ENCODE assay signal across 22 cellular contexts in genomic region chr21:42656872-42657271, GRCh38. TPM values are rescaled to one million over a fixed set of nuclear protein-coding genes. Genes with fewer than 3 reads are reported as not detected.
DNase-seq lines count a peak whose midpoint lies in the region; ATAC-seq, FAIRE-seq and TF ChIP-seq lines count a peak whose summit lies in the region.
"Had no signal": no experiment of that assay in that cellular context is flagged by ENCODE, and none has a peak within 500 bp of the region (broad histone marks: within the 10 kb centered on the region; RNA-seq: fewer than 3 reads in every experiment).

No MANE protein-coding gene starts in this region.

- peaks cover 15% of the 10 kb centered on the region; the same call in 1 of the 2 replicates for H3K79me2 ChIP-seq in OCI-LY7 (ENCODE audit: insufficient read depth, low read depth, low read length)

- WGBS in pancreas, 2 donors, result 75 to 80% methylated on average over 9 of the region's 9 CpGs

- peaks cover 88% of the 10 kb centered on the region for H4K20me1 ChIP-seq in BLaER1
- H4K20me1 ChIP-seq in OCI-LY7 (ENCODE audit: insufficient read depth, low read length), result no peaks in the 10 kb centered on the region

- H3K27me3 Mint-ChIP-seq in glutamatergic neuron (ENCODE audit: unreplicated experiment) (peaks cover 28% of the 10 kb centered on the region), nephron progenitor cell (ENCODE audit: low read depth, poor library complexity) (peaks cover 3% of the 10 kb centered on the region), natural killer cell (ENCODE audit: low read depth in 2 of 2) (peaks cover 25 to 38% of the 10 kb centered on the region in 2 donors)
- H3K27me3 Mint-ChIP-seq in stimulated activated naive CD8-positive, alpha-beta T cell treated with anti-CD3 and anti-CD28 coated beads, Interleukin-15, amount 100 ng/mL, for 72 hours, result no peaks in the 10 kb centered on the region

- H3K4me1 Mint-ChIP-seq in glutamatergic neuron (ENCODE audit: low read depth, unreplicated experiment), result peaks cover 44% of the 10 kb centered on the region
- peaks cover 49% of the 10 kb centered on the region for H3K4me1 Mint-ChIP-seq in nephron progenitor cell
- peaks cover 0 to 20% of the 10 kb centered on the region in 2 donors for H3K4me1 Mint-ChIP-seq in natural killer cell
- peaks cover 37% of the 10 kb centered on the region for H3K4me1 Mint-ChIP-seq in stimulated activated naive CD8-positive, alpha-beta T cell treated with anti-CD3 and anti-CD28 coated beads, Interleukin-15, amount 100 ng/mL, for 72 hours

- BruUV-seq in OCI-LY7 (replicated peaks; lab: Mats Ljungman, UMichigan), result no TSS peak

- H3K27ac Mint-ChIP-seq in glutamatergic neuron (ENCODE audit: unreplicated experiment), result peak overlapping the region; percentile 62
- H3K27ac Mint-ChIP-seq in nephron progenitor cell, result no peak overlapping the region
- H3K27ac Mint-ChIP-seq in natural killer cell, result no peak overlapping the region
- H3K27ac Mint-ChIP-seq in stimulated activated naive CD8-positive, alpha-beta T cell treated with anti-CD3 and anti-CD28 coated beads, Interleukin-15, amount 100 ng/mL, for 72 hours, result no peak overlapping the region
- H3K27ac Mint-ChIP-seq: B cell; CD8-positive, alpha-beta T cell; IgD-negative memory B cell had no signal

- ATAC-seq in pancreas (no peak), natural killer cell (no peak)
- ATAC-seq in stimulated activated naive CD8-positive, alpha-beta T cell treated with anti-CD3 and anti-CD28 coated beads, Interleukin-15, amount 100 ng/mL, for 72 hours, result no peak
- ATAC-seq: CD8-positive, alpha-beta T cell; HCT116 had no signal

- no peak overlapping the region for H2AFZ ChIP-seq in OCI-LY7 (ENCODE audit: low read length)

- POLR2A ChIA-PET in OCI-LY7 (lab: Charles Lee), result no interaction called here

- intact Hi-C loops in OCI-LY7 (cut with micrococcal nuclease; ENCODE audit: unreplicated experiment) (loop anchor here (5.0 to 10.0 kb wide), 5 partner anchors 65 to 998 kb away; partner anchors contain the start of genes HSF2BP, PKNOX1, RRP1B and WDR4), pancreas (cut with DNase I) (no loop called here), natural killer cell (cut with micrococcal nuclease) (no loop called here)

- no peaks in the 10 kb centered on the region for H3K9me2 ChIP-seq in OCI-LY7 (ENCODE audit: insufficient read depth, low read length)

- DNase-seq in OCI-LY7 (ENCODE audit: low spot score) (no peak), glutamatergic neuron (no peak), nephron progenitor cell (no peak), pancreas (no peak), natural killer cell (no peak)
- DNase-seq in stimulated activated naive CD8-positive, alpha-beta T cell treated with anti-CD3 and anti-CD28 coated beads, Interleukin-15, amount 100 ng/mL, for 72 hours, result no peak
- no peak for DNase-seq in activated naive CD4-positive, alpha-beta T cell treated with Interleukin-2 at 50 U/mL for 16 hours
- DNase-seq: CD8-positive, alpha-beta T cell; Kasumi-1; NCI-H1105; NCI-H1694; NCI-H226; NCI-H524 treated with DMSO at 0.1 percent for 48 hours; OCI-M1; RPMI8226 had no signal

- H3K9me3 ChIP-seq in BLaER1 (no peaks in the 10 kb centered on the region), OCI-LY7 (ENCODE audit: low read length) (no peaks in the 10 kb centered on the region), pancreas (no peaks in the 10 kb centered on the region)

- H3K27ac ChIP-seq in BLaER1, result no peak overlapping the region
- peak overlapping the region; percentile 91 for H3K27ac ChIP-seq in OCI-LY7 (ENCODE audit: low read depth, low read length, poor library complexity, severe bottlenecking)
- no peak overlapping the region for H3K27ac ChIP-seq in pancreas
- H3K27ac ChIP-seq: 22Rv1, HL-60 had no signal

- CTCF ChIA-PET in OCI-LY7 (lab: Charles Lee; ENCODE audit: unreplicated experiment), result no interaction called here

- peaks cover 88% of the 10 kb centered on the region for H3K4me1 ChIP-seq in BLaER1
- H3K4me1 ChIP-seq in OCI-LY7 (ENCODE audit: insufficient read depth, low read length, poor library complexity, severe bottlenecking), result peaks cover 83% of the 10 kb centered on the region
- H3K4me1 ChIP-seq in pancreas, result peaks cover 0 to 9% (median 3%) of the 10 kb centered on the region in 3 donors

- H3K9me3 Mint-ChIP-seq in glutamatergic neuron (ENCODE audit: unreplicated experiment), result peaks cover 28% of the 10 kb centered on the region
- H3K9me3 Mint-ChIP-seq in nephron progenitor cell, result no peaks in the 10 kb centered on the region
- H3K9me3 Mint-ChIP-seq in natural killer cell, result no peaks in the 10 kb centered on the region
- no peaks in the 10 kb centered on the region for H3K9me3 Mint-ChIP-seq in stimulated activated naive CD8-positive, alpha-beta T cell treated with anti-CD3 and anti-CD28 coated beads, Interleukin-15, amount 100 ng/mL, for 72 hours
- H3K9me3 Mint-ChIP-seq: CD8-positive, alpha-beta T cell; IgD-negative memory B cell had no signal

- peak overlapping the region; percentile 94 for H3K4me3 Mint-ChIP-seq in glutamatergic neuron (ENCODE audit: unreplicated experiment)
- H3K4me3 Mint-ChIP-seq in nephron progenitor cell, result peak overlapping the region; percentile 28
- H3K4me3 Mint-ChIP-seq in natural killer cell, result no peak overlapping the region
- no peak overlapping the region for H3K4me3 Mint-ChIP-seq in stimulated activated naive CD8-positive, alpha-beta T cell treated with anti-CD3 and anti-CD28 coated beads, Interleukin-15, amount 100 ng/mL, for 72 hours
- H3K4me3 Mint-ChIP-seq: B cell; CD8-positive, alpha-beta T cell; IgD-negative memory B cell had no signal

- H3K27me3 ChIP-seq in BLaER1, result peaks cover 89% of the 10 kb centered on the region
- H3K27me3 ChIP-seq in pancreas, result no peaks in the 10 kb centered on the region

- H3K9ac ChIP-seq in BLaER1, result no peak overlapping the region

- H3K4me2 ChIP-seq in BLaER1 (peak overlapping the region; percentile 77), OCI-LY7 (ENCODE audit: low read length) (peak overlapping the region; percentile 88)

- no peak for FAIRE-seq in pancreas (lab: Jason Lieb, UNC)
- FAIRE-seq: HTR-8/SVneo had no signal

- H3K4me3 ChIP-seq in BLaER1 (no peak overlapping the region), OCI-LY7 (ENCODE audit: low read depth, low read length, poor library complexity, severe bottlenecking) (peak overlapping the region; percentile 67), pancreas (no peak overlapping the region)

- H3K36me3 ChIP-seq in BLaER1 (no peaks in the 10 kb centered on the region), OCI-LY7 (ENCODE audit: insufficient read depth, low read length) (no peaks in the 10 kb centered on the region), pancreas (no peaks in the 10 kb centered on the region)

- TF ChIP-seq CTCF in OCI-LY7 (conservative IDR thresholded peaks at IDR 0.05; ENCODE audit: low read length) (no peak), glutamatergic neuron (IDR thresholded peaks at IDR 0.05; ENCODE audit: partially characterized antibody, unreplicated experiment) (no peak), nephron progenitor cell (IDR thresholded peaks at IDR 0.05) (no peak), pancreas (IDR thresholded peaks at IDR 0.05) (no peak), natural killer cell (IDR thresholded peaks at IDR 0.05) (no peak)

- H3K36me3 Mint-ChIP-seq in glutamatergic neuron (ENCODE audit: unreplicated experiment) (no peaks in the 10 kb centered on the region), nephron progenitor cell (ENCODE audit: low read depth) (no peaks in the 10 kb centered on the region), natural killer cell (no peaks in the 10 kb centered on the region)
- H3K36me3 Mint-ChIP-seq: IgD-negative memory B cell had no signal

RNA-seq across cellular contexts. Expression of gene PDE9A, which starts 3.5 kb away (rescaled TPM):
- total RNA-seq in OCI-LY7 (2014; rRNA removed; shearing (Covaris generic)), result 8.0 and 11.4 TPM in 2 replicates
- total RNA-seq in OCI-LY7 (2022), result 20.3 and 22.4 TPM in 2 replicates
- total RNA-seq in glutamatergic neuron (ENCODE audit: unreplicated experiment), result 58.7 TPM
- total RNA-seq in pancreas, result 1 to 10 TPM; 1.2 to 6.2 (median 4.3) TPM
- polyA plus RNA-seq in pancreas, result 10 to 100 TPM in 1 of 2 donors, 1 to 10 TPM in 1; 8.1 to 14.4 TPM
- 1 to 10 TPM; 1.0 to 4.1 (median 1.2) TPM for total RNA-seq in natural killer cell
- polyA plus RNA-seq: IgD-negative memory B cell had no signal

Comparison
In these comparisons a context has a peak if more than half of its experiments do, and no peak if none do; other contexts are left out.
1. H3K4me3 Mint-ChIP-seq: peak in glutamatergic neuron (single experiment) and nephron progenitor cell (single experiment); none in natural killer cell (single experiment) and stimulated activated naive CD8-positive, alpha-beta T cell treated with anti-CD3 and anti-CD28 coated beads, Interleukin-15, amount 100 ng/mL, for 72 hours (0 of 2).